In genomic region chr6:131937703-131938631, GRCh38 we compare ENCODE assay signal across 9 cellular contexts. TPM values are rescaled to one million over a fixed set of nuclear protein-coding genes. Genes with fewer than 3 reads are reported as not detected.
DNase-seq lines count a peak whose midpoint lies in the region; ATAC-seq and TF ChIP-seq lines count a peak whose summit lies in the region.
"Had no signal": no experiment of that assay in that cellular context is flagged by ENCODE, and none has a peak within 500 bp of the region (broad histone marks: within the 10 kb centered on the region; RNA-seq: fewer than 3 reads in every experiment).

No MANE protein-coding gene starts in this region.

- 70 to 79% (median 72%) methylated on average over 8 of the region's 8 CpGs for WGBS in heart left ventricle, 4 donors
- 73% methylated on average over 8 of the region's 8 CpGs for WGBS in right cardiac atrium
- 72 to 77% (median 74%) methylated on average over 8 of the region's 8 CpGs for WGBS in adrenal gland, 4 donors

- TF ChIP-seq POLR2A in heart left ventricle (IDR thresholded peaks at IDR 0.05) = no peak
- no peak for TF ChIP-seq POLR2A in adrenal gland (IDR thresholded peaks at IDR 0.05)
- TF ChIP-seq POLR2A in vagina (IDR thresholded peaks at IDR 0.05) = no peak

- H3K9me3 ChIP-seq in heart left ventricle (no peaks in the 10 kb centered on the region), right cardiac atrium (ENCODE audit: control insufficient read depth, low read length) (no peaks in the 10 kb centered on the region), adrenal gland (replicated peaks in 1 of 3) (no peaks in the 10 kb centered on the region), vagina (no peaks in the 10 kb centered on the region), ascending aorta (no peaks in the 10 kb centered on the region)

- no peak for TF ChIP-seq CTCF in heart left ventricle (IDR thresholded peaks at IDR 0.05)
- no peak for TF ChIP-seq CTCF in adrenal gland (IDR thresholded peaks at IDR 0.05)
- TF ChIP-seq CTCF in vagina (IDR thresholded peaks at IDR 0.05) = no peak
- no peak for TF ChIP-seq CTCF in ascending aorta (IDR thresholded peaks at IDR 0.05)

- H3K4me1 ChIP-seq in heart left ventricle (peaks cover 0 to 23% (median 0%) of the 10 kb centered on the region in 12 donors), right cardiac atrium (ENCODE audit: control insufficient read depth, insufficient read depth, low read length) (no peaks in the 10 kb centered on the region), adrenal gland (replicated peaks in 1 of 2) (no peaks in the 10 kb centered on the region), vagina (peaks cover 14% of the 10 kb centered on the region), ascending aorta (no peaks in the 10 kb centered on the region)

- DNase-seq in heart left ventricle (peak in 2 of 5 donors; percentile 35 to 37), right cardiac atrium (no peak), adrenal gland (peak in 6 of 7 donors; percentile 15 to 69 (median 47)), kidney tubule cell (ENCODE audit: low spot score) (peak; percentile 82), vagina (ENCODE audit: extremely low spot score in 2 of 2) (no peak), ascending aorta (ENCODE audit: low spot score in 2 of 2) (no peak), epidermal melanocyte (ENCODE audit: insufficient read length, low spot score) (no peak)
- DNase-seq in activated CD8-positive, alpha-beta memory T cell treated with anti-CD3 and anti-CD28 coated beads for 24 hours = no peak
- DNase-seq: T-helper 1 cell had no signal

- intact Hi-C loops in heart left ventricle (cut with DNase I) = no loop called here
- intact Hi-C loops in right cardiac atrium (cut with DNase I) = no loop called here
- intact Hi-C loops in adrenal gland (cut with DNase I) = no loop called here
- intact Hi-C loops in vagina (cut with DNase I) = no loop called here
- intact Hi-C loops in ascending aorta (cut with DNase I) = no loop called here

- H3K27ac ChIP-seq in heart left ventricle (peak overlapping the region in 7 of 12 donors; percentile 2 to 64 (median 16)), right cardiac atrium (ENCODE audit: low read length) (no peak overlapping the region), adrenal gland (peak overlapping the region in 2 of 5 donors; percentile 38 to 73), vagina (peak overlapping the region; percentile 36), ascending aorta (no peak overlapping the region)

- no peak overlapping the region for H3K4me3 ChIP-seq in heart left ventricle
- no peak overlapping the region for H3K4me3 ChIP-seq in right cardiac atrium (ENCODE audit: low read length)
- H3K4me3 ChIP-seq in adrenal gland = no peak overlapping the region
- H3K4me3 ChIP-seq in vagina = no peak overlapping the region
- H3K4me3 ChIP-seq in ascending aorta = no peak overlapping the region

- H3K27me3 ChIP-seq in heart left ventricle (no peaks in the 10 kb centered on the region), right cardiac atrium (ENCODE audit: control insufficient read depth, insufficient read depth) (no peaks in the 10 kb centered on the region), adrenal gland (no peaks in the 10 kb centered on the region), vagina (no peaks in the 10 kb centered on the region), ascending aorta (no peaks in the 10 kb centered on the region)

- H3K36me3 ChIP-seq in heart left ventricle (no peaks in the 10 kb centered on the region), adrenal gland (replicated peaks in 1 of 2) (no peaks in the 10 kb centered on the region), vagina (no peaks in the 10 kb centered on the region), ascending aorta (no peaks in the 10 kb centered on the region)

- ATAC-seq in heart left ventricle = peak in 2 of 4 donors; percentile 41 to 55
- no peak for ATAC-seq in right cardiac atrium

RNA-seq across cellular contexts. Expression of gene CCN2, which starts 13.2 kb away (rescaled TPM):
- total RNA-seq in heart left ventricle (10 to 100 TPM in 8 of 9 donors, 1 to 10 TPM in 1; 8.4 to 90.7 (median 39.0) TPM), right cardiac atrium (100 to 1,000 TPM in 1 of 4 donors, 10 to 100 TPM in 3; 35.8 to 602 (median 51.0) TPM), adrenal gland (100 to 1,000 TPM in 1 of 8 donors, 10 to 100 TPM in 7; 21.5 to 164 (median 70.7) TPM), vagina (118 TPM), ascending aorta (916 TPM)
- polyA plus RNA-seq in heart left ventricle (10 to 100 TPM in 1 of 2 donors, 1 to 10 TPM in 1; 7.8 to 65.6 TPM), right cardiac atrium (134 TPM), adrenal gland (10 to 100 TPM; 27.7 to 80.5 (median 29.9) TPM)

Comparison
In these comparisons a context has a peak if more than half of its experiments do, and no peak if none do; other contexts are left out.
1. H3K27ac ChIP-seq: peak in heart left ventricle (7 of 12) and vagina (single experiment); none in right cardiac atrium (single experiment) and ascending aorta (0 of 2).
2. DNase-seq: peak in adrenal gland (6 of 7) and kidney tubule cell (single experiment); none in right cardiac atrium (0 of 3), vagina (0 of 2), activated CD8-positive, alpha-beta memory T cell treated with anti-CD3 and anti-CD28 coated beads for 24 hours (single experiment), ascending aorta (0 of 2) and epidermal melanocyte (single experiment).